Comparison of ENCODE assay signal across 8 cellular contexts in the genomic region with DNA sequence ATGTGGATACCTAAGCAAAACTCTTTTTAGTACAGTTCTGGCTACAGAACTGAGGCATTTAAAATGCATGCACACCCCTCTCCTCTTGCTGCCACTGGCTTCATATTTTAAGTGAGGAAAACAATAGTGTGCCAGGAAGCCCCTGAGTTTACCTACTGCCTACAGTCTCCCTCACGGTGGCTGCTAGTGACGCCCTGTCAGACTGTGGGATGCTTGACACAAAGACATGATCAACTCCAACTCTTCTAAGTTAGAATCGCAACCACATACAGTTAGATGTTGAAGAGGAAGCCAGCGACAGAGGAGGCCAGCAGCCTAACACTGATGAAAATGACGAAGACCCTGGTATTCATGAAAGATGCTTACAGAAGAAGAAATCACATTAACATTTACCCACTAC. TPM values are rescaled to one million over a fixed set of nuclear protein-coding genes. Genes with fewer than 3 reads are reported as not detected.
DNase-seq lines count a peak whose midpoint lies in the region; ATAC-seq, FAIRE-seq and TF ChIP-seq lines count a peak whose summit lies in the region.

No MANE protein-coding gene starts in this region.

- H3K4ac ChIP-seq in trophoblast cell (ENCODE audit: low read depth, low read length), result peak overlapping the region; percentile 93

- H3K4me1 ChIP-seq in ES-I3 (ENCODE audit: insufficient read depth, low read length) (peaks cover 8% of the 10 kb centered on the region), trophoblast cell (ENCODE audit: control insufficient read depth in 1 of 2, insufficient read depth in 2 of 2, low read length in 2 of 2) (peaks cover 7 to 14% of the 10 kb centered on the region in 2 experiments), gastroesophageal sphincter (peaks cover 3 to 56% (median 20%) of the 10 kb centered on the region in 3 donors)

- no peak overlapping the region for H2BK5ac ChIP-seq in trophoblast cell (ENCODE audit: low read depth, low read length, poor library complexity)

- no peak for FAIRE-seq in frontal cortex (lab: Jason Lieb, UNC)

- peaks cover 12% of the 10 kb centered on the region for H3K79me1 ChIP-seq in trophoblast cell (ENCODE audit: low read length)

- H3K4me3 ChIP-seq in trophoblast cell (ENCODE audit: low read depth, low read length) (no peak overlapping the region), gastroesophageal sphincter (peak overlapping the region in 1 of 2 donors; percentile 99)

- no peak overlapping the region for H2BK12ac ChIP-seq in trophoblast cell (ENCODE audit: low read length)

- H3K9me3 ChIP-seq in ES-I3 (ENCODE audit: control insufficient read depth, insufficient read depth, low read length), result no peaks in the 10 kb centered on the region
- H3K9me3 ChIP-seq in trophoblast cell (ENCODE audit: insufficient read depth, low read depth, low read length), result peaks cover 2% of the 10 kb centered on the region
- H3K9me3 ChIP-seq in gastroesophageal sphincter, result no peaks in the 10 kb centered on the region

- TF ChIP-seq EP300 in gastroesophageal sphincter (IDR thresholded peaks at IDR 0.05), result no peak

- peaks cover 19% of the 10 kb centered on the region for H3K79me2 ChIP-seq in trophoblast cell (ENCODE audit: control insufficient read depth, insufficient read depth, low read length, poor library complexity)

- H3K27me3 ChIP-seq in trophoblast cell (ENCODE audit: insufficient read depth, low read length), result no peaks in the 10 kb centered on the region
- H3K27me3 ChIP-seq in gastroesophageal sphincter, result no peaks in the 10 kb centered on the region

- H2BK120ac ChIP-seq in trophoblast cell (ENCODE audit: insufficient read depth, low read length, poor library complexity), result no peak overlapping the region

- no peak overlapping the region for H2AK5ac ChIP-seq in trophoblast cell (ENCODE audit: low read length)

- DNase-seq in RPMI7951 (ENCODE audit: low read depth) (peak; percentile 3), epithelial cell of prostate (ENCODE audit: low read depth, low spot score) (no peak), trophoblast cell (peak in 1 of 2 donors; percentile 16), GDM1 (lab: John Stamatoyannopoulos, UW) (no peak), frontal cortex (ENCODE audit: low spot score in 2 of 2) (no peak), RPMI8226 (no peak)

- no peak overlapping the region for H4K12ac ChIP-seq in trophoblast cell (ENCODE audit: low read depth, low read length)

- ATAC-seq in gastroesophageal sphincter, result no peak

- no CpG with 5 or more reads among the region's 5 CpGs for WGBS in trophoblast cell (ENCODE audit: extremely low coverage, insufficient coverage, insufficient read length)
- 48 to 80% methylated on average over 1 to 3 of the region's 5 CpGs for WGBS in gastroesophageal sphincter (ENCODE audit: low coverage in 1 of 2), 2 donors

- H3K9ac ChIP-seq in ES-I3 (ENCODE audit: low read depth, low read length) (peak overlapping the region; percentile 93), trophoblast cell (ENCODE audit: low read length) (peak overlapping the region; percentile 4)

- no peak for TF ChIP-seq POLR2A in gastroesophageal sphincter (IDR thresholded peaks at IDR 0.05)

- no peak overlapping the region for H2AFZ ChIP-seq in trophoblast cell (ENCODE audit: insufficient read depth, low read length, poor library complexity)

- H3K36me3 ChIP-seq in ES-I3 (ENCODE audit: insufficient read depth, low read length), result peaks cover 10% of the 10 kb centered on the region
- H3K36me3 ChIP-seq in trophoblast cell (ENCODE audit: control insufficient read depth in 1 of 2, insufficient read depth in 2 of 2, low read length in 2 of 2), result peaks cover 23 to 24% of the 10 kb centered on the region in 2 experiments
- peaks cover 0 to 33% of the 10 kb centered on the region in 2 donors for H3K36me3 ChIP-seq in gastroesophageal sphincter

- H3K27ac ChIP-seq in epithelial cell of prostate, result peak overlapping the region; percentile 96
- no peak overlapping the region for H3K27ac ChIP-seq in trophoblast cell (ENCODE audit: low read depth, low read length)
- H3K27ac ChIP-seq in gastroesophageal sphincter, result peak overlapping the region in 2 of 4 donors; percentile 100

- no peak overlapping the region for H3K23ac ChIP-seq in trophoblast cell (ENCODE audit: low read length)

- H4K91ac ChIP-seq in trophoblast cell (ENCODE audit: low read depth, low read length), result no peak overlapping the region

- no peak overlapping the region for H4K8ac ChIP-seq in trophoblast cell (ENCODE audit: low read depth, low read length)

- H3K18ac ChIP-seq in trophoblast cell (ENCODE audit: low read length), result no peak overlapping the region

- TF ChIP-seq CTCF in gastroesophageal sphincter (IDR thresholded peaks at IDR 0.05), result no peak

- H3K14ac ChIP-seq in trophoblast cell (ENCODE audit: low read length), result no peak overlapping the region

- H3K4me2 ChIP-seq in trophoblast cell (ENCODE audit: low read length), result peak overlapping the region; percentile 78

RNA-seq across cellular contexts. Expression of a gene that starts 1.3 kb away (rescaled TPM):
- total RNA-seq in RPMI7951 (2014; rRNA removed; shearing (Covaris generic)), result 14.5 and 14.8 TPM in 2 replicates
- 61.8 and 62.8 TPM in 2 replicates for polyA plus RNA-seq in trophoblast cell (2013)
- total RNA-seq in frontal cortex (9.0 TPM), gastroesophageal sphincter (10 to 100 TPM; 35.5 to 71.0 (median 50.5) TPM)

RNA-seq across cellular contexts. Expression of a gene that starts 41.9 kb away (rescaled TPM):
- 3.4 and 3.8 TPM in 2 replicates for total RNA-seq in RPMI7951 (2014; rRNA removed; shearing (Covaris generic))
- polyA plus RNA-seq in trophoblast cell (2013), result 9.8 and 10.3 TPM in 2 replicates
- total RNA-seq in frontal cortex (10.2 TPM), gastroesophageal sphincter (10 to 100 TPM in 2 of 4 donors, 1 to 10 TPM in 2; 7.2 to 13.1 (median 10.0) TPM)
